ENCODE assay signal across 9 cellular contexts in the genomic region with DNA sequence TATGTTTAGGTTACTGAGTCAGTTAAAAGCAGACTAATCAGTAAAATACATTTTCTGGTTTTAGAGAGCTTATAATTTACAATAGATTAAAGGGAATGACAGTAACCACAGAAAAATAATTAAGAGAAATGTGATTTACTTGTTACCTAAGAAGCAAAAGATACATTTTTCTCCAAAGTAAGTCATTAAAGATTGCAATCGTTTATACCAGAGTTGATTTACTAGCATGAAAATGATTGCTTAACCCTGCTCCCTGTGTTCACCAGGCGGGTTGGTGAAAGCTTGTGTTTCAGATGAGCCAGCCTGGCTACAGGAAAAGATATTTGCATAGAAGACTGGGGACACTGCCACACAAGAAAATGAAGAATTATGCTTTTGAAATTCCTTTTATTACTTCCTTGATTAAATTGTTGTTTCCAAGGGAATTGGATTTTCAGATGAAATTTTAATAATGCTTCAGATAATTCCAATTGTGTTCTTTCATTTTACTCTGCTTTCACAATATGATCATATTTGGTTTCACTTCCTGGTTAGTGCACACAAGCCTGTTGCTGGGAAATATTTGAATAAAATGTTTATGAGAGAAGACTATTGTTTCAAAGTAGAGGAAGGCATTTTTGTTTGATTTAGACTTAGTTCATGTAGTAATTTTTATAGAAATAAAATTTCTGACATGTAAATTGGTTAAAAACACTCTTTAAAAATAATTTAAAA. TPM values are rescaled to one million over a fixed set of nuclear protein-coding genes. Genes with fewer than 3 reads are reported as not detected.
DNase-seq lines count a peak whose midpoint lies in the region; ATAC-seq and TF ChIP-seq lines count a peak whose summit lies in the region.
"Had no signal": no experiment of that assay in that cellular context is flagged by ENCODE, and none has a peak within 500 bp of the region (broad histone marks: within the 10 kb centered on the region; RNA-seq: fewer than 3 reads in every experiment).

No MANE protein-coding gene starts in this region.

- no peaks in the 10 kb centered on the region for H3K27me3 Mint-ChIP-seq in activated CD4-positive, alpha-beta T cell treated with anti-CD3 and anti-CD28 coated beads, Interleukin-2, amount 10 ng/mL, durations not matched to agents 24 days and 14 days
- H3K27me3 Mint-ChIP-seq in mesothelial cell of epicardium (ENCODE audit: low read depth) = peaks cover 2% of the 10 kb centered on the region

- peak overlapping the region in 2 of 4 donors; percentile 2 to 31 for H3K4me3 ChIP-seq in adrenal gland

- H3K36me3 ChIP-seq in adrenal gland (replicated peaks in 1 of 2) = no peaks in the 10 kb centered on the region

- TF ChIP-seq POLR2A in adrenal gland (IDR thresholded peaks at IDR 0.05) = no peak

- WGBS in adrenal gland, 4 donors = 3 to 8% (median 7%) methylated on average over 2 of the region's 2 CpGs

- peak overlapping the region; percentile 74 for H3K4me3 Mint-ChIP-seq in activated CD4-positive, alpha-beta T cell treated with anti-CD3 and anti-CD28 coated beads, Interleukin-2, amount 10 ng/mL, durations not matched to agents 24 days and 14 days
- peak overlapping the region; percentile 15 for H3K4me3 Mint-ChIP-seq in mesothelial cell of epicardium

- H3K9me3 Mint-ChIP-seq in activated CD4-positive, alpha-beta T cell treated with anti-CD3 and anti-CD28 coated beads, Interleukin-2, amount 10 ng/mL, durations not matched to agents 24 days and 14 days = peaks cover 8% of the 10 kb centered on the region
- H3K9me3 Mint-ChIP-seq in mesothelial cell of epicardium = no peaks in the 10 kb centered on the region

- DNase-seq in activated CD4-positive, alpha-beta T cell treated with anti-CD3 and anti-CD28 coated beads, Interleukin-2, amount 10 ng/mL, durations not matched to agents 24 days and 14 days = no peak
- DNase-seq in activated CD4-positive, alpha-beta T cell treated with anti-CD3 and anti-CD28 coated beads for 1 hour = no peak
- DNase-seq in NCI-H146 (lab: John Stamatoyannopoulos, UW) = peak; percentile 67
- peak in 6 of 7 donors; percentile 45 to 72 (median 58) for DNase-seq in adrenal gland
- DNase-seq in mesothelial cell of epicardium (ENCODE audit: low spot score in 2 of 2, unreplicated experiment in 2 of 2) = no peak
- no peak for DNase-seq in NCI-H1694 (lab: John Stamatoyannopoulos, UW)
- no peak for DNase-seq in EL

- peaks cover 32 to 74% of the 10 kb centered on the region in 2 donors for H3K4me1 ChIP-seq in adrenal gland (replicated peaks in 1 of 2)

- H3K27ac Mint-ChIP-seq in activated CD4-positive, alpha-beta T cell treated with anti-CD3 and anti-CD28 coated beads, Interleukin-2, amount 10 ng/mL, durations not matched to agents 24 days and 14 days = peak overlapping the region; percentile 63
- peak overlapping the region; percentile 94 for H3K27ac Mint-ChIP-seq in mesothelial cell of epicardium

- peak; percentile 79 for ATAC-seq in HG02678 (IDR thresholded peaks at IDR 0.05; ENCODE audit: unreplicated experiment)

- H3K36me3 Mint-ChIP-seq in activated CD4-positive, alpha-beta T cell treated with anti-CD3 and anti-CD28 coated beads, Interleukin-2, amount 10 ng/mL, durations not matched to agents 24 days and 14 days (ENCODE audit: low read depth) = peaks cover 74% of the 10 kb centered on the region
- no peaks in the 10 kb centered on the region for H3K36me3 Mint-ChIP-seq in mesothelial cell of epicardium

- H3K9me3 ChIP-seq in adrenal gland (replicated peaks in 1 of 3) = no peaks in the 10 kb centered on the region

- intact Hi-C loops in activated CD4-positive, alpha-beta T cell treated with anti-CD3 and anti-CD28 coated beads, Interleukin-2, amount 10 ng/mL, durations not matched to agents 24 days and 14 days (cut with micrococcal nuclease) = no loop called here
- intact Hi-C loops in adrenal gland (cut with DNase I) = no loop called here

- H3K4me1 Mint-ChIP-seq in activated CD4-positive, alpha-beta T cell treated with anti-CD3 and anti-CD28 coated beads, Interleukin-2, amount 10 ng/mL, durations not matched to agents 24 days and 14 days = peaks cover 75% of the 10 kb centered on the region
- peaks cover 60% of the 10 kb centered on the region for H3K4me1 Mint-ChIP-seq in mesothelial cell of epicardium

- no peaks in the 10 kb centered on the region for H3K27me3 ChIP-seq in adrenal gland

- TF ChIP-seq CTCF in adrenal gland (IDR thresholded peaks at IDR 0.05) (no peak), mesothelial cell of epicardium (IDR thresholded peaks at IDR 0.05; ENCODE audit: unreplicated experiment) (no peak)

- H3K27ac ChIP-seq in adrenal gland = peak overlapping the region; percentile 8 to 76 (median 47)
- H3K27ac ChIP-seq: C4-2B had no signal

RNA-seq across cellular contexts. Expression of a gene that starts 28.0 kb away (rescaled TPM):
- 74.5 and 76.8 TPM in 2 replicates for total RNA-seq in activated CD4-positive, alpha-beta T cell treated with anti-CD3 and anti-CD28 coated beads, Interleukin-2, amount 10 ng/mL, durations not matched to agents 24 days and 14 days
- total RNA-seq in adrenal gland (10 to 100 TPM; 31.4 to 69.6 (median 43.4) TPM), mesothelial cell of epicardium (12.5 to 14.3 TPM (median 13.9 TPM) in 3 replicates)
- 10 to 100 TPM in 2 of 3 donors, 1 to 10 TPM in 1; 7.7 to 36.2 (median 12.4) TPM for polyA plus RNA-seq in adrenal gland

Comparison
In these comparisons a context has a peak if more than half of its experiments do, and no peak if none do; other contexts are left out.
1. DNase-seq: peak in NCI-H146 (single experiment) and adrenal gland (6 of 7); none in activated CD4-positive, alpha-beta T cell treated with anti-CD3 and anti-CD28 coated beads, Interleukin-2, amount 10 ng/mL, durations not matched to agents 24 days and 14 days (single experiment), activated CD4-positive, alpha-beta T cell treated with anti-CD3 and anti-CD28 coated beads for 1 hour (single experiment), mesothelial cell of epicardium (0 of 2), NCI-H1694 (single experiment) and EL (single experiment).